33 cellular contexts compared by ENCODE assay signal in the genomic region with DNA sequence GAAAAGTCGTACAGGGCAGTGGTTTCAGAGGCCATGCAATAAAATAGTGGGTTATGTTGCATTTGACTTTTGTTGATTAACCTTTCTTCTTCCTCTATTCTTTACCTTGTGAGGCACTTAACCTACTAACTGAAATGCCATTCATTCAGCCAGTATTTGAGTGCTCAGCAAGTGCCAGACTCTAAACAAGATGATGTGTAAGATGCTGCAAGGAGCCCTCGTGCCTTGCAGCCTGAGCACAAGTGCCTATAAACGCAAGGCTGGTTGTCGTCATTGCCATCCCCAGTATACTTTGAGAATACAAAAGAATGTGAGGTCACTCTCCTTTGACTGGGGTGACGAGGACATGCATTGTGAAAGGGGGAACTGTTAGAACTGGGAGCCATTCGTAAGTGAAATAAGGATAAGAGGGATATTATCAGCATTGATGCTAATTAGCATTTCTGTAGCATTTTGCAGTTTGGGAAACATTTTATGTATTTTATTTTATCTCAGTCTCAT.
"Had no signal": no experiment of that assay in that cellular context is flagged by ENCODE, and none has a peak within 500 bp of the region (broad histone marks: within the 10 kb centered on the region; RNA-seq: fewer than 3 reads in every experiment).

No MANE protein-coding gene starts in this region.

- H3K4me3 ChIP-seq: adrenal gland, body of pancreas, breast epithelium, K562, PC-9 had no signal

- H3K4me3 Mint-ChIP-seq: activated B cell treated with CpG ODN at 0.5 μM for 24 hours; activated CD4-positive, alpha-beta memory T cell treated with anti-CD3 and anti-CD28 coated beads for 36 hours; activated naive CD4-positive, alpha-beta T cell treated with anti-CD3 and anti-CD28 coated beads for 36 hours; activated T-cell treated with anti-CD3 and anti-CD28 coated beads, Interleukin-2, amount 50 U/mL, for 4 hours; activated T-helper 1 cell treated with anti-CD3 and anti-CD28 coated beads, Interleukin-12 subunit alpha, Interleukin-12 subunit beta, Interleukin-2, Interleukin-4 antibody, amounts not matched to agents 30 ng/mL and 10 ng/mL and 1 ng/mL, durations not matched to agents 14 hours and 24 hours and 36 hours; T-cell; T-helper 17 cell had no signal

- H2AFZ ChIP-seq: PC-9 had no signal

- H3K4me1 ChIP-seq: body of pancreas, breast epithelium had no signal

- H3K4me1 Mint-ChIP-seq: T-helper 17 cell had no signal

- H3K27me3 ChIP-seq: adrenal gland, body of pancreas, breast epithelium had no signal

- H3K4me2 ChIP-seq: PC-9 had no signal

- ATAC-seq: activated naive CD4-positive, alpha-beta T cell treated with anti-CD3 and anti-CD28 coated beads, Interleukin-2, amount 50 U/mL, for 72 hours; activated T-cell treated with anti-CD3 and anti-CD28 coated beads, Interleukin-2, amount 50 U/mL, for 4 hours; body of pancreas; K562; Right ventricle myocardium inferior; SK-N-SH treated with all-trans-retinoic acid at 6 μM for 48 hours; T-cell; T-helper 17 cell had no signal

- FAIRE-seq: astrocyte, K562, RCC 7860 had no signal

- H3K36me3 ChIP-seq: adrenal gland, breast epithelium had no signal

- H3K36me3 Mint-ChIP-seq: activated CD4-positive, alpha-beta memory T cell treated with anti-CD3 and anti-CD28 coated beads for 36 hours; activated naive CD4-positive, alpha-beta T cell treated with anti-CD3 and anti-CD28 coated beads, Interleukin-2, amount 50 U/mL, for 72 hours; T-cell had no signal

- H3K27ac Mint-ChIP-seq: activated B cell treated with CpG ODN at 0.5 μM for 24 hours; activated CD4-positive, alpha-beta memory T cell treated with anti-CD3 and anti-CD28 coated beads for 36 hours; activated naive CD4-positive, alpha-beta T cell treated with anti-CD3 and anti-CD28 coated beads for 36 hours; activated naive CD4-positive, alpha-beta T cell treated with anti-CD3 and anti-CD28 coated beads, Interleukin-2, amount 50 U/mL, for 72 hours; activated T-helper 1 cell treated with anti-CD3 and anti-CD28 coated beads, Interleukin-12 subunit alpha, Interleukin-12 subunit beta, Interleukin-2, Interleukin-4 antibody, amounts not matched to agents 30 ng/mL and 10 ng/mL and 1 ng/mL, durations not matched to agents 14 hours and 24 hours and 36 hours; T-cell; T-helper 17 cell had no signal

- H3K9me3 ChIP-seq: adrenal gland, body of pancreas, breast epithelium had no signal

- DNase-seq: activated B cell treated with CpG ODN at 0.5 μM for 24 hours; activated CD4-positive, alpha-beta memory T cell treated with anti-CD3 and anti-CD28 coated beads for 36 hours; activated CD4-positive, alpha-beta T cell treated with anti-CD3 and anti-CD28 coated beads for 4 hours; activated CD4-positive, alpha-beta T cell treated with anti-CD3 and anti-CD28 coated beads, Interleukin-2, amount 50 U/mL, for 1 hour; activated CD4-positive, CD25-positive, alpha-beta regulatory T cell treated with anti-CD3 and anti-CD28 coated beads, Interleukin-2, amount 50 U/mL, for 72 hours; activated CD8-positive, alpha-beta memory T cell treated with anti-CD3 and anti-CD28 coated beads, Interleukin-2, amount 50 U/mL, for 4 hours; activated gamma-delta T cell treated with Interleukin-2 at 50 U/mL for 16 hours; activated naive CD4-positive, alpha-beta T cell treated with anti-CD3 and anti-CD28 coated beads for 36 hours; activated T-cell treated with anti-CD3 and anti-CD28 coated beads for 4 hours; activated T-cell treated with anti-CD3 and anti-CD28 coated beads, Interleukin-2, amount 50 U/mL, for 4 hours; adrenal gland; body of pancreas; NCI-H1105; NCI-H1417 treated with DMSO at 0.1 percent for 48 hours; NCI-H187 treated with DMSO at 0.1 percent for 48 hours; NCI-H2081; NCI-H345; NCI-H524 treated with DMSO at 0.1 percent for 48 hours; PC-9; SIG-M5; T-cell; T-helper 17 cell; T-helper 9 cell had no signal

- H3K27ac ChIP-seq: adrenal gland, body of pancreas, breast epithelium, PC-9, RWPE1, VCaP had no signal

- H3K9me3 Mint-ChIP-seq: activated B cell treated with CpG ODN at 0.5 μM for 24 hours; activated CD4-positive, alpha-beta memory T cell treated with anti-CD3 and anti-CD28 coated beads for 36 hours; activated naive CD4-positive, alpha-beta T cell treated with anti-CD3 and anti-CD28 coated beads for 36 hours; activated naive CD4-positive, alpha-beta T cell treated with anti-CD3 and anti-CD28 coated beads, Interleukin-2, amount 50 U/mL, for 72 hours; activated T-cell treated with anti-CD3 and anti-CD28 coated beads, Interleukin-2, amount 50 U/mL, for 4 hours; activated T-helper 1 cell treated with anti-CD3 and anti-CD28 coated beads, Interleukin-12 subunit alpha, Interleukin-12 subunit beta, Interleukin-2, Interleukin-4 antibody, amounts not matched to agents 30 ng/mL and 10 ng/mL and 1 ng/mL, durations not matched to agents 14 hours and 24 hours and 36 hours; T-cell had no signal
